ENCODE assay signal across 8 cellular contexts in genomic region chr17:27879987-27880608, GRCh38. TPM values are rescaled to one million over a fixed set of nuclear protein-coding genes. Genes with fewer than 3 reads are reported as not detected.
DNase-seq lines count a peak whose midpoint lies in the region; ATAC-seq, FAIRE-seq and TF ChIP-seq lines count a peak whose summit lies in the region.

No MANE protein-coding gene starts in this region.

- no peaks in the 10 kb centered on the region for H3K9me3 ChIP-seq in CD4-positive, CD25-positive, alpha-beta regulatory T cell (ENCODE audit: control insufficient read depth in 2 of 2, low read length in 2 of 2)
- H3K9me3 ChIP-seq in GM12878 (replicated peaks; ENCODE audit: control insufficient read depth, insufficient read depth, low read length): no peaks in the 10 kb centered on the region

- H3K36me3 Mint-ChIP-seq in CD4-positive, CD25-positive, alpha-beta regulatory T cell: peaks cover 13% of the 10 kb centered on the region

- no TSS peak for BruUV-seq in GM12878 (replicated peaks; lab: Mats Ljungman, UMichigan)

- H3K27ac Mint-ChIP-seq in CD4-positive, CD25-positive, alpha-beta regulatory T cell: peak overlapping the region in 2 of 3 donors; percentile 42 to 83

- no peaks in the 10 kb centered on the region for H3K27me3 Mint-ChIP-seq in CD4-positive, CD25-positive, alpha-beta regulatory T cell

- no peak overlapping the region for H2AFZ ChIP-seq in GM12878 (ENCODE audit: control insufficient read depth, low read depth, low read length)

- FAIRE-seq in GM12878 (lab: Jason Lieb, UNC): peak; percentile 95

- SMC1A ChIA-PET in GM12878 (lab: Charles Lee; ENCODE audit: uncharacterized antibody, unreplicated experiment): interaction anchor here (0.7 to 18.8 kb wide), 25 partner anchors 9 to 518 kb away, joined by 3 to 457 read pairs (median 4); partner anchors contain the start of genes LYRM9 and NOS2

- whole genome bisulfite sequencing in GM12878 (ENCODE audit: insufficient coverage, insufficient replicate concordance, low lambda C conversion rate, missing lambda C conversion rate): 27% methylated on average over 3 of the region's 3 CpGs

- TF ChIP-seq POLR2A in GM12878 (IDR thresholded peaks at IDR 0.05; ENCODE audit: low read depth, low read length): no peak

- peaks cover 0 to 19% (median 12%) of the 10 kb centered on the region in 4 donors for H3K4me1 Mint-ChIP-seq in CD4-positive, CD25-positive, alpha-beta regulatory T cell

- intact Hi-C loops in GM12878 (cut with micrococcal nuclease; ENCODE audit: unreplicated experiment): loop anchor here (1.0 kb wide), 3 partner anchors 75 to 226 kb away; no protein-coding TSS in a partner anchor

- no peaks in the 10 kb centered on the region for H4K20me1 ChIP-seq in GM12878 (ENCODE audit: control insufficient read depth, insufficient read depth)

- peak; percentile 39 to 67 (median 57) for DNase-seq in CD4-positive, CD25-positive, alpha-beta regulatory T cell
- DNase-seq in NCI-H1930 (lab: John Stamatoyannopoulos, UW) (peak; percentile 10 to 49), UCSD-AML1 (lab: John Stamatoyannopoulos, UW; ENCODE audit: unreplicated experiment) (peak; percentile 73), GM12878 (ENCODE audit: low read depth, low spot score) (peak; percentile 23), iPS DF 19.7 (ENCODE audit: low read depth, low spot score) (peak; percentile 20)
- DNase-seq in stimulated activated CD4-positive, alpha-beta T cell treated with anti-CD3 and anti-CD28 coated beads, Interleukin-12 subunit alpha, Interleukin-12 subunit beta, amount 100 ng/mL, for 48 hours (ENCODE audit: low read depth in 2 of 3, low spot score in 1 of 3): peak; percentile 58 to 62 (median 61)

- no peak overlapping the region for H3K9ac ChIP-seq in GM12878 (ENCODE audit: control insufficient read depth, insufficient read depth, low read length)

- peaks cover 6% of the 10 kb centered on the region for H3K4me1 ChIP-seq in CD4-positive, CD25-positive, alpha-beta regulatory T cell (ENCODE audit: control insufficient read depth, insufficient read depth, low read length, poor library complexity, severe bottlenecking)
- H3K4me1 ChIP-seq in GM12878 (ENCODE audit: control insufficient read depth, insufficient read depth, low read length): no peaks in the 10 kb centered on the region

- no peak overlapping the region for H3K4me2 ChIP-seq in GM12878 (ENCODE audit: control insufficient read depth, insufficient read depth)

- no peaks in the 10 kb centered on the region for H3K36me3 ChIP-seq in CD4-positive, CD25-positive, alpha-beta regulatory T cell (ENCODE audit: control insufficient read depth, insufficient read depth, low read length)
- no peaks in the 10 kb centered on the region for H3K36me3 ChIP-seq in GM12878 (ENCODE audit: control insufficient read depth in 2 of 2, insufficient read depth in 2 of 2, low read length in 1 of 2)

- H3K4me3 ChIP-seq in CD4-positive, CD25-positive, alpha-beta regulatory T cell (ENCODE audit: low read depth, low read length): no peak overlapping the region
- H3K4me3 ChIP-seq in GM12878: no peak overlapping the region

- RAD21 ChIA-PET in GM12878 (lab: Charles Lee; ENCODE audit: unreplicated experiment): interaction anchor here (0.7 to 9.7 kb wide), 20 partner anchors 9 to 371 kb away, joined by 3 to 439 read pairs (median 4); partner anchors contain the start of gene LYRM9

- no peaks in the 10 kb centered on the region for H3K9me3 Mint-ChIP-seq in CD4-positive, CD25-positive, alpha-beta regulatory T cell

- POLR2A ChIA-PET in GM12878 (lab: Charles Lee): interaction anchor here (0.8 to 4.2 kb wide), 3 partner anchors 9 to 73 kb away, joined by 3 to 40 read pairs (median 4); no protein-coding TSS in a partner anchor

- H3K4me3 Mint-ChIP-seq in CD4-positive, CD25-positive, alpha-beta regulatory T cell: peak overlapping the region in 1 of 4 donors; percentile 8

- no peaks in the 10 kb centered on the region for H3K79me2 ChIP-seq in GM12878 (ENCODE audit: control insufficient read depth, insufficient read depth, low read length)

- peak; percentile 92 to 98 (median 95) for TF ChIP-seq CTCF in GM12878 (IDR thresholded peaks at IDR 0.05 in 2 of 3, conservative IDR thresholded peaks at IDR 0.05 in 1 of 3; ENCODE audit: control insufficient read depth in 2 of 3, extremely low read depth in 1 of 3, insufficient read depth in 1 of 3, low read depth in 3 of 3, low read length in 3 of 3)

- no peak for TF ChIP-seq EP300 in GM12878 (IDR thresholded peaks at IDR 0.05; ENCODE audit: borderline replicate concordance in 1 of 2, control insufficient read depth in 1 of 2, low read depth in 2 of 2, low read length in 2 of 2)

- ATAC-seq in CD4-positive, CD25-positive, alpha-beta regulatory T cell (ENCODE audit: low read depth in 2 of 2): peak; percentile 64 to 67
- ATAC-seq in GM21619 (IDR thresholded peaks at IDR 0.05; ENCODE audit: unreplicated experiment) (peak; percentile 57), GM12878 (peak; percentile 99), GM21723 (IDR thresholded peaks at IDR 0.05; ENCODE audit: unreplicated experiment) (no peak)

- in situ Hi-C loops in GM12878 (cut with MboI): loop anchor here (5.0 to 10.0 kb wide), 4 partner anchors 73 to 435 kb away; no protein-coding TSS in a partner anchor

- no peak overlapping the region for H3K27ac ChIP-seq in CD4-positive, CD25-positive, alpha-beta regulatory T cell (ENCODE audit: insufficient read depth, low read length, poor library complexity, severe bottlenecking)
- H3K27ac ChIP-seq in GM12878 (ENCODE audit: control insufficient read depth, insufficient read depth): no peak overlapping the region

- no peaks in the 10 kb centered on the region for H3K27me3 ChIP-seq in CD4-positive, CD25-positive, alpha-beta regulatory T cell (ENCODE audit: control insufficient read depth, insufficient read depth, low read length)
- H3K27me3 ChIP-seq in GM12878 (replicated peaks in 1 of 2; ENCODE audit: control insufficient read depth in 2 of 2, insufficient read depth in 2 of 2, low read length in 1 of 2): no peaks in the 10 kb centered on the region

- CTCF ChIA-PET in GM12878 (lab: Yijun Ruan, JAX): interaction anchor here (0.5 to 14.1 kb wide), 29 partner anchors 9 to 654 kb away, joined by 3 to 664 read pairs (median 3); partner anchors contain the start of genes LGALS9, LYRM9 and NOS2

- TF ChIP-seq RAD21 in GM12878 (IDR thresholded peaks at IDR 0.05; ENCODE audit: insufficient read depth, low read depth, low read length): peak; percentile 97

TF ChIP-seq in GM12878, 131 proteins besides CTCF, POLR2A, EP300 and RAD21 (continues in another document):
- no peak for TF ChIP-seq TARDBP (IDR thresholded peaks at IDR 0.05; ENCODE audit: borderline replicate concordance)
- TF ChIP-seq IKZF1 (conservative IDR thresholded peaks at IDR 0.05): no peak
- TF ChIP-seq RB1 (IDR thresholded peaks at IDR 0.05; ENCODE audit: borderline replicate concordance): 0 out of 2 replicates have a peak, but pooled peaks have one; percentile 19
- TF ChIP-seq RCOR1 (conservative IDR thresholded peaks at IDR 0.05; ENCODE audit: low read depth, low read length): no peak
- no peak for TF ChIP-seq STAT3 (IDR thresholded peaks at IDR 0.05; ENCODE audit: low read depth, low read length)
- TF ChIP-seq ZNF274 (IDR thresholded peaks at IDR 0.05; ENCODE audit: insufficient read depth, insufficient read length): no peak
- TF ChIP-seq, protein P1, sequence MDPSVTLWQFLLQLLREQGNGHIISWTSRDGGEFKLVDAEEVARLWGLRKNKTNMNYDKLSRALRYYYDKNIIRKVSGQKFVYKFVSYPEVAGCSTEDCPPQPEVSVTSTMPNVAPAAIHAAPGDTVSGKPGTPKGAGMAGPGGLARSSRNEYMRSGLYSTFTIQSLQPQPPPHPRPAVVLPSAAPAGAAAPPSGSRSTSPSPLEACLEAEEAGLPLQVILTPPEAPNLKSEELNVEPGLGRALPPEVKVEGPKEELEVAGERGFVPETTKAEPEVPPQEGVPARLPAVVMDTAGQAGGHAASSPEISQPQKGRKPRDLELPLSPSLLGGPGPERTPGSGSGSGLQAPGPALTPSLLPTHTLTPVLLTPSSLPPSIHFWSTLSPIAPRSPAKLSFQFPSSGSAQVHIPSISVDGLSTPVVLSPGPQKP (IDR thresholded peaks at IDR 0.05; ENCODE audit: low read depth, low read length): no peak
- TF ChIP-seq TCF3 (IDR thresholded peaks at IDR 0.05; ENCODE audit: borderline replicate concordance, insufficient read depth, low read depth, low read length): no peak
- TF ChIP-seq NFIC (IDR thresholded peaks at IDR 0.05; ENCODE audit: low read depth, low read length): no peak
- peak; percentile 74 for TF ChIP-seq YY1 (IDR thresholded peaks at IDR 0.05; ENCODE audit: low read depth, low read length)

RNA-seq across cellular contexts. Expression of gene LYRM9, which starts 13.1 kb away (rescaled TPM):
- total RNA-seq in CD4-positive, CD25-positive, alpha-beta regulatory T cell: 7.5 TPM
- 10 to 100 TPM; 14.8 to 18.4 (median 15.9) TPM for polyA plus RNA-seq in CD4-positive, CD25-positive, alpha-beta regulatory T cell
- 19.2 and 21.6 TPM in 2 replicates for total RNA-seq in GM12878 (2013; cell fraction: nucleolus; rRNA removed)
- total RNA-seq in GM12878 (2014; rRNA removed) (5.7 and 6.4 TPM in 2 replicates), GM12878 (2014; rRNA removed; fragmentation: Illumina TruSeq; extraction: Trizol) (3.5 and 3.8 TPM in 2 replicates), GM12878 (2021) (4.7 and 5.8 TPM in 2 replicates)
- 9.0 TPM for polyA plus RNA-seq in GM12878 (2011; ENCODE audit: low read depth)
- polyA plus RNA-seq in GM12878 (2011; rRNA removed) (3.3 and 3.5 TPM in 2 replicates), GM12878 (2014; fragmentation: Illumina TruSeq; extraction: Trizol) (4.6 and 4.9 TPM in 2 replicates), GM12878 (2014; fragmentation: Nextera tagmentation; extraction: Ambion mirVana) (1 to 10 TPM; 1.8 to 2.7 TPM), GM12878 (2014; rRNA removed) (6.1 and 8.3 TPM in 2 replicates), GM12878 (2016; fragmentation: Nextera tagmentation; extraction: Ambion mirVana) (1 to 10 TPM; 4.6 to 6.7 TPM)
- 3.5 and 4.3 TPM in 2 replicates for polyA plus RNA-seq in GM12878 (2011; cell fraction: cytosol; rRNA removed)
- 7.5 TPM in 2 replicates for polyA plus RNA-seq in GM12878 (2011; cell fraction: nucleus; rRNA removed)
- polyA plus RNA-seq in GM12878 (2012): 10.0 and 12.0 TPM in 2 replicates
- polyA minus RNA-seq in GM12878 (2011; rRNA and poly(A)+ RNA removed): 2.4 and 4.1 TPM in 2 replicates
- 1.3 and 1.6 TPM in 2 replicates for polyA minus RNA-seq in GM12878 (2011; cell fraction: cytosol; rRNA and poly(A)+ RNA removed)
- 2.4 and 4.3 TPM in 2 replicates for polyA minus RNA-seq in GM12878 (2011; cell fraction: nucleus; rRNA and poly(A)+ RNA removed)

Comparison
In these comparisons a context has a peak if more than half of its experiments do, and no peak if none do; other contexts are left out.
1. DNase-seq: peak in every context shown above with its lines; median percentile 73 in UCSD-AML1; 61 in stimulated activated CD4-positive, alpha-beta T cell treated with anti-CD3 and anti-CD28 coated beads, Interleukin-12 subunit alpha, Interleukin-12 subunit beta, amount 100 ng/mL, for 48 hours; 57 in CD4-positive, CD25-positive, alpha-beta regulatory T cell; 30 in NCI-H1930; 23 in GM12878; 20 in iPS DF 19.7.